ENCODE assay signal across 16 cellular contexts in the genomic region with DNA sequence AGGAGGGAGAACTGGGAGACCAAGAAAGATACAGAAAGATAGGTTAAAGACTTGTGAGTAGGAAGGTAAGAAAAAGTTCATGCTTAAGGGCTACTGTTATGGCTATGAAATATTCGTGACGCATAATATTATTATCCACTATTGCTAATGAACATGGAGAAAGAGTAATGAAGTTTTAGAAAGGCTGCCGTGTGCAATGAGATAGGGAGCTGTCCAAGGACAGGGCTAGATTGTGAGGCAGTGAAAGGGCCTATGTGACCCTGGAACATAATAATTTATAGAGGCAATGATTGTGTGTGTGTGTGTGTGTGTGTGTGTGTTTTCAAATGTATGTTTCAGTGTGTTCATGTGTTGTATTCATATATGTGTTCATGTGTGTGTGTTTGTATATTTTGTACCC. TPM values are rescaled to one million over a fixed set of nuclear protein-coding genes. Genes with fewer than 3 reads are reported as not detected.
DNase-seq lines count a peak whose midpoint lies in the region; ATAC-seq and TF ChIP-seq lines count a peak whose summit lies in the region.
"Had no signal": no experiment of that assay in that cellular context is flagged by ENCODE, and none has a peak within 500 bp of the region (broad histone marks: within the 10 kb centered on the region; RNA-seq: fewer than 3 reads in every experiment).

No MANE protein-coding gene starts in this region.

- no peak for TF ChIP-seq CTCF in GM10266 (IDR thresholded peaks at IDR 0.05; ENCODE audit: control insufficient read depth, insufficient read depth, low read depth, missing control alignments)

- peaks cover 40% of the 10 kb centered on the region for H3K36me3 Mint-ChIP-seq in stimulated activated naive CD8-positive, alpha-beta T cell treated with anti-CD3 and anti-CD28 coated beads, Interleukin-15, Interleukin-2, amounts not matched to agents 100 ng/mL and 50 ng/mL, for 24 hours (ENCODE audit: low read depth)
- H3K36me3 Mint-ChIP-seq in activated T-helper 2 cell treated with anti-CD3 and anti-CD28 coated beads, Interferon-gamma antibody, Interleukin-2, Interleukin-4, amounts not matched to agents 10 μg/mL and 5 μg/mL and 100 μg/mL, durations not matched to agents 14 hours and 24 hours and 36 hours (ENCODE audit: low read depth) = peaks cover 46% of the 10 kb centered on the region
- H3K36me3 Mint-ChIP-seq in naive thymus-derived CD4-positive, alpha-beta T cell = peaks cover 0 to 32% (median 20%) of the 10 kb centered on the region in 5 donors

- H3K4me3 Mint-ChIP-seq in stimulated activated naive CD8-positive, alpha-beta T cell treated with anti-CD3 and anti-CD28 coated beads, Interleukin-15, Interleukin-2, amounts not matched to agents 100 ng/mL and 50 ng/mL, for 24 hours = no peak overlapping the region
- no peak overlapping the region for H3K4me3 Mint-ChIP-seq in activated T-helper 2 cell treated with anti-CD3 and anti-CD28 coated beads, Interferon-gamma antibody, Interleukin-2, Interleukin-4, amounts not matched to agents 10 μg/mL and 5 μg/mL and 100 μg/mL, durations not matched to agents 14 hours and 24 hours and 36 hours (ENCODE audit: low read depth)
- H3K4me3 Mint-ChIP-seq in naive thymus-derived CD4-positive, alpha-beta T cell = peak overlapping the region; percentile 37 to 78 (median 72)

- H3K9me3 Mint-ChIP-seq in stimulated activated naive CD8-positive, alpha-beta T cell treated with anti-CD3 and anti-CD28 coated beads, Interleukin-15, Interleukin-2, amounts not matched to agents 100 ng/mL and 50 ng/mL, for 24 hours = no peaks in the 10 kb centered on the region
- no peaks in the 10 kb centered on the region for H3K9me3 Mint-ChIP-seq in activated T-helper 2 cell treated with anti-CD3 and anti-CD28 coated beads, Interferon-gamma antibody, Interleukin-2, Interleukin-4, amounts not matched to agents 10 μg/mL and 5 μg/mL and 100 μg/mL, durations not matched to agents 14 hours and 24 hours and 36 hours
- no peaks in the 10 kb centered on the region for H3K9me3 Mint-ChIP-seq in naive thymus-derived CD4-positive, alpha-beta T cell

- H3K9me3 ChIP-seq in naive thymus-derived CD4-positive, alpha-beta T cell (ENCODE audit: control insufficient read depth in 2 of 3, low read length in 3 of 3) = no peaks in the 10 kb centered on the region
- H3K9me3 ChIP-seq: body of pancreas had no signal

- peak overlapping the region; percentile 35 for H3K4me3 ChIP-seq in naive thymus-derived CD4-positive, alpha-beta T cell (ENCODE audit: low read length)
- H3K4me3 ChIP-seq: body of pancreas had no signal

- POLR2A ChIA-PET in naive thymus-derived CD4-positive, alpha-beta T cell (lab: Charles Lee) = interaction anchor here (0.6 to 3.8 kb wide), 6 partner anchors 9 to 140 kb away, joined by 3 to 17 read pairs (median 4); no protein-coding TSS in a partner anchor

- H3K27me3 ChIP-seq in naive thymus-derived CD4-positive, alpha-beta T cell (ENCODE audit: control insufficient read depth in 2 of 2, insufficient read depth in 2 of 2, low read length in 2 of 2) = no peaks in the 10 kb centered on the region
- H3K27me3 ChIP-seq: body of pancreas had no signal

- DNase-seq in stimulated activated naive CD8-positive, alpha-beta T cell treated with anti-CD3 and anti-CD28 coated beads, Interleukin-15, Interleukin-2, amounts not matched to agents 100 U/mL and 50 U/mL, for 24 hours = no peak
- DNase-seq in activated T-helper 2 cell treated with anti-CD3 and anti-CD28 coated beads, Interferon-gamma antibody, Interleukin-2, Interleukin-4, amounts not matched to agents 10 μg/mL and 5 μg/mL and 100 μg/mL, durations not matched to agents 14 hours and 24 hours and 36 hours (ENCODE audit: low spot score) = no peak
- no peak for DNase-seq in naive thymus-derived CD4-positive, alpha-beta T cell
- no peak for DNase-seq in GM10266 (ENCODE audit: extremely low spot score)
- DNase-seq: body of pancreas; effector memory CD4-positive, alpha-beta T cell; foreskin fibroblast; KG1; mammary epithelial cell; NCI-H2029 treated with DMSO at 0.1 percent for 48 hours; NCI-H748 treated with DMSO at 0.1 percent for 48 hours; posterior cingulate gyrus had no signal

- intact Hi-C loops in activated T-helper 2 cell treated with anti-CD3 and anti-CD28 coated beads, Interferon-gamma antibody, Interleukin-2, Interleukin-4, amounts not matched to agents 10 μg/mL and 5 μg/mL and 100 μg/mL, durations not matched to agents 14 hours and 24 hours and 36 hours (cut with micrococcal nuclease) = no loop called here
- intact Hi-C loops in naive thymus-derived CD4-positive, alpha-beta T cell (cut with micrococcal nuclease) = loop anchor here in 1 of 2 donors (5.0 kb wide), 1 partner anchor 224 kb away; no protein-coding TSS in a partner anchor

- peaks cover 3 to 12% (median 10%) of the 10 kb centered on the region in 3 experiments for H3K36me3 ChIP-seq in naive thymus-derived CD4-positive, alpha-beta T cell (ENCODE audit: control insufficient read depth in 2 of 3, insufficient read depth in 3 of 3, low read length in 3 of 3)

- ATAC-seq in stimulated activated naive CD8-positive, alpha-beta T cell treated with anti-CD3 and anti-CD28 coated beads, Interleukin-15, Interleukin-2, amounts not matched to agents 100 U/mL and 50 U/mL, for 24 hours = no peak
- no peak for ATAC-seq in naive thymus-derived CD4-positive, alpha-beta T cell
- ATAC-seq in HG02981 (IDR thresholded peaks at IDR 0.05; ENCODE audit: unreplicated experiment) = no peak
- ATAC-seq in HG02973 (IDR thresholded peaks at IDR 0.05; ENCODE audit: unreplicated experiment) = no peak
- no peak for ATAC-seq in GM19023 (IDR thresholded peaks at IDR 0.05; ENCODE audit: unreplicated experiment)
- ATAC-seq: body of pancreas had no signal

- CTCF ChIA-PET in naive thymus-derived CD4-positive, alpha-beta T cell (lab: Charles Lee) = no interaction called here

- H3K27me3 Mint-ChIP-seq in stimulated activated naive CD8-positive, alpha-beta T cell treated with anti-CD3 and anti-CD28 coated beads, Interleukin-15, Interleukin-2, amounts not matched to agents 100 ng/mL and 50 ng/mL, for 24 hours = no peaks in the 10 kb centered on the region
- no peaks in the 10 kb centered on the region for H3K27me3 Mint-ChIP-seq in activated T-helper 2 cell treated with anti-CD3 and anti-CD28 coated beads, Interferon-gamma antibody, Interleukin-2, Interleukin-4, amounts not matched to agents 10 μg/mL and 5 μg/mL and 100 μg/mL, durations not matched to agents 14 hours and 24 hours and 36 hours (ENCODE audit: low read depth)
- no peaks in the 10 kb centered on the region for H3K27me3 Mint-ChIP-seq in naive thymus-derived CD4-positive, alpha-beta T cell

- peaks cover 77 to 79% of the 10 kb centered on the region in 2 donors for H3K4me1 ChIP-seq in naive thymus-derived CD4-positive, alpha-beta T cell (ENCODE audit: control insufficient read depth in 2 of 2, insufficient read depth in 2 of 2, low read length in 2 of 2)

- peak overlapping the region; percentile 77 for H3K27ac Mint-ChIP-seq in stimulated activated naive CD8-positive, alpha-beta T cell treated with anti-CD3 and anti-CD28 coated beads, Interleukin-15, Interleukin-2, amounts not matched to agents 100 ng/mL and 50 ng/mL, for 24 hours
- peak overlapping the region; percentile 61 for H3K27ac Mint-ChIP-seq in activated T-helper 2 cell treated with anti-CD3 and anti-CD28 coated beads, Interferon-gamma antibody, Interleukin-2, Interleukin-4, amounts not matched to agents 10 μg/mL and 5 μg/mL and 100 μg/mL, durations not matched to agents 14 hours and 24 hours and 36 hours
- peak overlapping the region; percentile 11 to 85 (median 72) for H3K27ac Mint-ChIP-seq in naive thymus-derived CD4-positive, alpha-beta T cell

- H3K4me1 Mint-ChIP-seq in stimulated activated naive CD8-positive, alpha-beta T cell treated with anti-CD3 and anti-CD28 coated beads, Interleukin-15, Interleukin-2, amounts not matched to agents 100 ng/mL and 50 ng/mL, for 24 hours (ENCODE audit: low read depth) = peaks cover 86% of the 10 kb centered on the region
- peaks cover 69% of the 10 kb centered on the region for H3K4me1 Mint-ChIP-seq in activated T-helper 2 cell treated with anti-CD3 and anti-CD28 coated beads, Interferon-gamma antibody, Interleukin-2, Interleukin-4, amounts not matched to agents 10 μg/mL and 5 μg/mL and 100 μg/mL, durations not matched to agents 14 hours and 24 hours and 36 hours (ENCODE audit: low read depth)
- H3K4me1 Mint-ChIP-seq in naive thymus-derived CD4-positive, alpha-beta T cell = peaks cover 57 to 93% (median 82%) of the 10 kb centered on the region in 7 donors

- H3K27ac ChIP-seq in naive thymus-derived CD4-positive, alpha-beta T cell (ENCODE audit: low read depth, low read length) = peak overlapping the region; percentile 24
- H3K27ac ChIP-seq: body of pancreas had no signal

RNA-seq across cellular contexts. Expression of a gene that starts 27.7 kb away (rescaled TPM):
- 230 and 244 TPM in 2 replicates for total RNA-seq in activated T-helper 2 cell treated with anti-CD3 and anti-CD28 coated beads, Interferon-gamma antibody, Interleukin-2, Interleukin-4, amounts not matched to agents 10 μg/mL and 5 μg/mL and 100 μg/mL, durations not matched to agents 14 hours and 24 hours and 36 hours
- 100 to 1,000 TPM; 459 to 675 (median 508) TPM for total RNA-seq in naive thymus-derived CD4-positive, alpha-beta T cell
- 100 to 1,000 TPM; 371 to 389 TPM for polyA plus RNA-seq in naive thymus-derived CD4-positive, alpha-beta T cell

Comparison
In these comparisons a context has a peak if more than half of its experiments do, and no peak if none do; other contexts are left out.
1. H3K4me3 Mint-ChIP-seq: peak in naive thymus-derived CD4-positive, alpha-beta T cell (10 of 10); none in stimulated activated naive CD8-positive, alpha-beta T cell treated with anti-CD3 and anti-CD28 coated beads, Interleukin-15, Interleukin-2, amounts not matched to agents 100 ng/mL and 50 ng/mL, for 24 hours (single experiment) and activated T-helper 2 cell treated with anti-CD3 and anti-CD28 coated beads, Interferon-gamma antibody, Interleukin-2, Interleukin-4, amounts not matched to agents 10 μg/mL and 5 μg/mL and 100 μg/mL, durations not matched to agents 14 hours and 24 hours and 36 hours (single experiment).
2. Peak in every context shown above with its lines, with median percentiles within 50 percentile points of each other: H3K27ac Mint-ChIP-seq.